8 cellular contexts compared by ENCODE assay signal in genomic region chr6:42563697-42564495, GRCh38. TPM values are rescaled to one million over a fixed set of nuclear protein-coding genes. Genes with fewer than 3 reads are reported as not detected.
DNase-seq lines count a peak whose midpoint lies in the region; FAIRE-seq and TF ChIP-seq lines count a peak whose summit lies in the region.

Gene UBR2, plus strand, starts transcription at chr6:42564029. Its CDS starts 291 bp downstream, at chr6:42564320.

- no peaks in the 10 kb centered on the region for H3K9me3 ChIP-seq in neuronal stem cell (replicated peaks in 1 of 2; ENCODE audit: control insufficient read depth in 2 of 2, insufficient read depth in 1 of 2, low read depth in 1 of 2, low read length in 2 of 2)

- peak within 1 kb of the TSS; percentile 84 for H3K14ac ChIP-seq in neuronal stem cell (ENCODE audit: low read length)

- peak within 1 kb of the TSS; percentile 81 for H3K27ac ChIP-seq in neuronal stem cell (replicated peaks; ENCODE audit: low read length)

- peaks cover 14% of the 10 kb centered on the region for H3K36me3 Mint-ChIP-seq in activated naive CD4-positive, alpha-beta T cell treated with anti-CD3 and anti-CD28 coated beads for 36 hours (ENCODE audit: low read depth)

- peak within 1 kb of the TSS; percentile 82 for H3K4me2 ChIP-seq in neuronal stem cell (ENCODE audit: insufficient read depth, low read length, poor library complexity, severe bottlenecking)

- H2BK12ac ChIP-seq in neuronal stem cell (ENCODE audit: low read length) = no peak within 1 kb of the TSS

- TF ChIP-seq CTCF in GM06990 (IDR thresholded peaks at IDR 0.05; ENCODE audit: insufficient read depth, low read length, poor library complexity, severe bottlenecking) = peak; percentile 53
- TF ChIP-seq CTCF in HFF-Myc (IDR thresholded peaks at IDR 0.05; ENCODE audit: low read depth, low read length, missing control alignments) = peak; percentile 30
- TF ChIP-seq CTCF in subcutaneous adipose tissue (IDR thresholded peaks at IDR 0.05; ENCODE audit: low read depth) = no peak

- no peak within 1 kb of the TSS for H2BK15ac ChIP-seq in neuronal stem cell (ENCODE audit: low read length)

- H3K27ac Mint-ChIP-seq in activated naive CD4-positive, alpha-beta T cell treated with anti-CD3 and anti-CD28 coated beads for 36 hours = peak within 1 kb of the TSS; percentile 92

- peak within 1 kb of the TSS; percentile 86 for H2AK5ac ChIP-seq in neuronal stem cell (ENCODE audit: low read depth, low read length)

- peak within 1 kb of the TSS; percentile 61 for H2BK120ac ChIP-seq in neuronal stem cell (ENCODE audit: low read depth, low read length)

- peak within 1 kb of the TSS; percentile 94 for H2BK5ac ChIP-seq in neuronal stem cell (ENCODE audit: low read length)

- H3K27me3 ChIP-seq in GM06990 (replicated peaks; ENCODE audit: control insufficient read depth, insufficient read depth, low read length) (no peaks in the 10 kb centered on the region), neuronal stem cell (ENCODE audit: control insufficient read depth in 3 of 3, insufficient read depth in 3 of 3, low read depth in 1 of 3, low read length in 3 of 3) (no peaks in the 10 kb centered on the region)

- peak; percentile 49 for FAIRE-seq in frontal cortex (lab: Jason Lieb, UNC)

- H3K27me3 Mint-ChIP-seq in activated naive CD4-positive, alpha-beta T cell treated with anti-CD3 and anti-CD28 coated beads for 36 hours (ENCODE audit: low read depth) = no peaks in the 10 kb centered on the region

- no peaks in the 10 kb centered on the region for H3K9me3 Mint-ChIP-seq in activated naive CD4-positive, alpha-beta T cell treated with anti-CD3 and anti-CD28 coated beads for 36 hours

- H3K9ac ChIP-seq in neuronal stem cell (ENCODE audit: low read depth, low read length, poor library complexity) = peak within 1 kb of the TSS; percentile 97

- WGBS in neuronal stem cell (ENCODE audit: extremely low coverage in 2 of 2, insufficient read length in 2 of 2, insufficient replicate concordance in 1 of 2), 2 donors = no CpG with 5 or more reads among the region's 50 CpGs

- peak within 1 kb of the TSS; percentile 91 for H2AFZ ChIP-seq in neuronal stem cell (ENCODE audit: low read length)

- H3K4me1 Mint-ChIP-seq in activated naive CD4-positive, alpha-beta T cell treated with anti-CD3 and anti-CD28 coated beads for 36 hours (ENCODE audit: low read depth) = peaks cover 26% of the 10 kb centered on the region

- CTCF ChIA-PET in activated naive CD4-positive, alpha-beta T cell treated with anti-CD3 and anti-CD28 coated beads for 36 hours (lab: Charles Lee) = interaction anchor here (0.6 to 2.5 kb wide), 12 partner anchors 8 to 353 kb away, joined by 3 to 8 read pairs (median 3); no protein-coding TSS in a partner anchor

- H3K36me3 ChIP-seq in GM06990 (ENCODE audit: control insufficient read depth, insufficient read depth, low read length) (no peaks in the 10 kb centered on the region), neuronal stem cell (replicated peaks in 1 of 2; ENCODE audit: control insufficient read depth in 2 of 2, insufficient read depth in 2 of 2, low read length in 2 of 2) (peaks cover 0 to 12% of the 10 kb centered on the region in 2 donors)

- peaks cover 0 to 4% of the 10 kb centered on the region in 2 donors for H3K4me1 ChIP-seq in neuronal stem cell (ENCODE audit: control insufficient read depth in 2 of 2, insufficient read depth in 1 of 2, low read depth in 1 of 2, low read length in 2 of 2)

- H3K18ac ChIP-seq in neuronal stem cell (ENCODE audit: low read length) = peak within 1 kb of the TSS; percentile 90

- H4K91ac ChIP-seq in neuronal stem cell (ENCODE audit: low read depth, low read length, poor library complexity) = no peak within 1 kb of the TSS

- H4K8ac ChIP-seq in neuronal stem cell (ENCODE audit: low read depth, low read length) = no peak within 1 kb of the TSS

- peaks cover 5% of the 10 kb centered on the region for H3K79me1 ChIP-seq in neuronal stem cell (ENCODE audit: low read depth, low read length)

- H3K4me3 Mint-ChIP-seq in activated naive CD4-positive, alpha-beta T cell treated with anti-CD3 and anti-CD28 coated beads for 36 hours = peak within 1 kb of the TSS; percentile 97

- H3K23ac ChIP-seq in neuronal stem cell (ENCODE audit: low read depth, low read length, poor library complexity) = peak within 1 kb of the TSS; percentile 21

- intact Hi-C loops in activated naive CD4-positive, alpha-beta T cell treated with anti-CD3 and anti-CD28 coated beads for 36 hours (cut with micrococcal nuclease) = loop anchor here (1.0 to 5.0 kb wide), 11 partner anchors 8 to 827 kb away; partner anchors contain the start of genes KLHDC3, MRPS10, RPL7L1 and SRF

- H3K4ac ChIP-seq in neuronal stem cell (ENCODE audit: low read length) = no peak within 1 kb of the TSS

- H3K4me3 ChIP-seq in GM06990 (replicated peaks; ENCODE audit: low read depth, low read length) = peak within 1 kb of the TSS; percentile 96
- peak within 1 kb of the TSS; percentile 65 for H3K4me3 ChIP-seq in HFF-Myc (replicated peaks; ENCODE audit: low read depth, low read length)
- peak within 1 kb of the TSS; percentile 77 to 91 for H3K4me3 ChIP-seq in neuronal stem cell (ENCODE audit: low read length in 2 of 2)

- DNase-seq in GM06990 (ENCODE audit: extremely low read depth, insufficient read length) (peak; percentile 89), HFF-Myc (ENCODE audit: extremely low read depth, low read depth) (peak; percentile 96), NAMALWA (ENCODE audit: low spot score) (peak; percentile 99), SK-N-DZ (ENCODE audit: low spot score) (peak; percentile 99), frontal cortex (ENCODE audit: low spot score in 2 of 2) (peak; percentile 90 to 92), neuronal stem cell (ENCODE audit: low spot score) (peak; percentile 96)
- peak; percentile 98 for DNase-seq in activated naive CD4-positive, alpha-beta T cell treated with anti-CD3 and anti-CD28 coated beads for 36 hours

RNA-seq across cellular contexts. Expression of gene UBR2, which starts in this region (rescaled TPM):
- 7.5 and 8.7 TPM in 2 replicates for polyA plus RNA-seq in SK-N-DZ (2014; cell fraction: cytosol; rRNA removed)
- 13.0 and 13.1 TPM in 2 replicates for polyA plus RNA-seq in SK-N-DZ (2014; cell fraction: nucleus; rRNA removed)
- total RNA-seq in activated naive CD4-positive, alpha-beta T cell treated with anti-CD3 and anti-CD28 coated beads for 36 hours = 10 to 100 TPM; 23.1 to 23.5 TPM
- total RNA-seq in frontal cortex (37.1 TPM), subcutaneous adipose tissue (10 to 100 TPM; 29.9 to 38.8 (median 36.4) TPM)
- 5.7 TPM for polyA plus RNA-seq in neuronal stem cell (2013, experiment 1 of 2)
- polyA plus RNA-seq in neuronal stem cell (2013, experiment 2 of 2) = 5.6 TPM

Comparison
In these comparisons a context has a peak if more than half of its experiments do, and no peak if none do; other contexts are left out.
1. Peak in every context shown above with its lines: DNase-seq, H3K4me3 ChIP-seq and H3K27ac ChIP-seq.